Comparison of ENCODE assay signal across 18 cellular contexts in the genomic region with DNA sequence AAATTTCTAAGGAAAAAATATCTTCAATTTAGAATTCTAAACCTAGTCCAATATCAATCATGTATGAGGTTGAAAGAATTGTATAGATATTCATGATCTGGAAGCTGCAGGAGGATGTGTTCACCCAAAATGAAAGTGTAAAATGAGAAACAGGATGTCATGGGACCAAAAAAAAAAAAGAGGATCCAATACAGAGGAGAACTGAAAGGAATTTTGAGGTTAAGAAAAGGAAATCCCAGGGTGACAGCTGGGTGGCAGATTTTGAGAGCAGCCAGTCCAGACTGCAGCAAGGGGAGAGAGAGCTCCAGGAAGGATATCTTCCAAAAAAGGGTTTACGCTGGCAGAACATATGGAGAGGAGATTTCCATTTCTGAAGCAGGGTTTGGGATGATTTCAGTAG. TPM values are rescaled to one million over a fixed set of nuclear protein-coding genes. Genes with fewer than 3 reads are reported as not detected.
DNase-seq lines count a peak whose midpoint lies in the region; ATAC-seq and TF ChIP-seq lines count a peak whose summit lies in the region.
"Had no signal": no experiment of that assay in that cellular context is flagged by ENCODE, and none has a peak within 500 bp of the region (broad histone marks: within the 10 kb centered on the region; RNA-seq: fewer than 3 reads in every experiment).

No MANE protein-coding gene starts in this region.

- H3K27me3 Mint-ChIP-seq in effector memory CD8-positive, alpha-beta T cell = peaks cover 9% of the 10 kb centered on the region in 2 donors

- H2AFZ ChIP-seq in MM.1S (ENCODE audit: low read length) = no peak overlapping the region
- peak overlapping the region; percentile 34 for H2AFZ ChIP-seq in neuronal stem cell (ENCODE audit: low read length)

- peak overlapping the region; percentile 10; the same call in 1 of the 2 replicates for H3K4me2 ChIP-seq in MM.1S (ENCODE audit: low read depth, low read length)
- no peak overlapping the region for H3K4me2 ChIP-seq in neuronal stem cell (ENCODE audit: insufficient read depth, low read length, poor library complexity, severe bottlenecking)

- H3K9me3 ChIP-seq in MM.1S (replicated peaks; ENCODE audit: insufficient read depth, low read length) = no peaks in the 10 kb centered on the region
- peaks cover 3 to 17% of the 10 kb centered on the region in 2 donors for H3K9me3 ChIP-seq in neuronal stem cell (replicated peaks in 1 of 2; ENCODE audit: control insufficient read depth in 2 of 2, insufficient read depth in 1 of 2, low read depth in 1 of 2, low read length in 2 of 2)
- H3K9me3 ChIP-seq: adrenal gland, SJSA1, thyroid gland had no signal

- no peaks in the 10 kb centered on the region for H4K20me1 ChIP-seq in MM.1S (ENCODE audit: insufficient read depth, low read length)

- H2AK5ac ChIP-seq in neuronal stem cell (ENCODE audit: low read depth, low read length) = no peak overlapping the region

- H3K36me3 Mint-ChIP-seq in effector memory CD8-positive, alpha-beta T cell (ENCODE audit: insufficient read depth) = no peaks in the 10 kb centered on the region

- peaks cover 0 to 4% of the 10 kb centered on the region in 2 donors for H3K9me3 Mint-ChIP-seq in effector memory CD8-positive, alpha-beta T cell

- no peak overlapping the region for H3K18ac ChIP-seq in neuronal stem cell (ENCODE audit: low read length)

- TF ChIP-seq CTCF in MM.1S (IDR thresholded peaks at IDR 0.05; ENCODE audit: low read length) = no peak

- peaks cover 5% of the 10 kb centered on the region; the same call in 1 of the 2 replicates for H3K4me1 ChIP-seq in MM.1S (ENCODE audit: low read length)
- H3K4me1 ChIP-seq in neuronal stem cell (ENCODE audit: control insufficient read depth in 2 of 2, insufficient read depth in 1 of 2, low read depth in 1 of 2, low read length in 2 of 2) = peaks cover 0 to under 1% of the 10 kb centered on the region in 2 donors
- H3K4me1 ChIP-seq: adrenal gland, SJSA1 had no signal

- no peaks in the 10 kb centered on the region for H3F3A ChIP-seq in MM.1S (ENCODE audit: insufficient read depth, low read length)

- peak; percentile 46 for DNase-seq in EH (ENCODE audit: low read depth)
- DNase-seq in MM.1S = no peak
- no peak for DNase-seq in effector memory CD8-positive, alpha-beta T cell
- DNase-seq in neuronal stem cell (ENCODE audit: low spot score) = no peak
- DNase-seq in SW480 (ENCODE audit: low spot score) = no peak
- no peak for DNase-seq in SHP77 treated with DMSO at 0.1 percent for 48 hours (lab: John Stamatoyannopoulos, UW)
- DNase-seq in NCI-H526 (lab: John Stamatoyannopoulos, UW) = no peak
- DNase-seq: activated T-cell treated with anti-CD3 and anti-CD28 coated beads, Interleukin-2, amount 50 U/mL, for 1 hour; adrenal gland; CD8-positive, alpha-beta memory T cell; GOT3; immature natural killer cell; NCI-H1105; NCI-H510A treated with DMSO at 0.1 percent for 48 hours; nephron progenitor cell; thyroid gland had no signal

- H2BK120ac ChIP-seq in neuronal stem cell (ENCODE audit: low read depth, low read length) = no peak overlapping the region

- peak overlapping the region; percentile 0 to 2 for H3K27ac Mint-ChIP-seq in effector memory CD8-positive, alpha-beta T cell
- H3K27ac Mint-ChIP-seq: CD8-positive, alpha-beta memory T cell; immature natural killer cell; nephron progenitor cell had no signal

- H3K36me3 ChIP-seq in MM.1S (replicated peaks; ENCODE audit: insufficient read depth, low read length) (no peaks in the 10 kb centered on the region), neuronal stem cell (replicated peaks in 1 of 2; ENCODE audit: control insufficient read depth in 2 of 2, insufficient read depth in 2 of 2, low read length in 2 of 2) (no peaks in the 10 kb centered on the region)
- H3K36me3 ChIP-seq: adrenal gland, SJSA1, thyroid gland had no signal

- no peaks in the 10 kb centered on the region for H3K79me1 ChIP-seq in neuronal stem cell (ENCODE audit: low read depth, low read length)

- no peak overlapping the region for H3K4me3 Mint-ChIP-seq in effector memory CD8-positive, alpha-beta T cell
- H3K4me3 Mint-ChIP-seq: CD8-positive, alpha-beta memory T cell; immature natural killer cell; nephron progenitor cell had no signal

- no peak for ATAC-seq in effector memory CD8-positive, alpha-beta T cell (replicated peaks)
- no peak for ATAC-seq in GM19035 (IDR thresholded peaks at IDR 0.05; ENCODE audit: unreplicated experiment)

- no peak overlapping the region for H4K91ac ChIP-seq in neuronal stem cell (ENCODE audit: low read depth, low read length, poor library complexity)

- no CpG with 5 or more reads among the region's 1 CpG for WGBS in neuronal stem cell (ENCODE audit: extremely low coverage in 2 of 2, insufficient read length in 2 of 2, insufficient replicate concordance in 1 of 2), 2 donors

- H3K14ac ChIP-seq in neuronal stem cell (ENCODE audit: low read length) = no peak overlapping the region

- H3K4me3 ChIP-seq in MM.1S (ENCODE audit: low read length) (no peak overlapping the region), neuronal stem cell (ENCODE audit: low read length in 2 of 2) (no peak overlapping the region)
- H3K4me3 ChIP-seq: SJSA1, thyroid gland had no signal

- H3K79me2 ChIP-seq in MM.1S (ENCODE audit: low read length) = no peaks in the 10 kb centered on the region

- H3K27me3 ChIP-seq in MM.1S (replicated peaks; ENCODE audit: insufficient read depth, low read length) (no peaks in the 10 kb centered on the region), neuronal stem cell (ENCODE audit: control insufficient read depth in 3 of 3, insufficient read depth in 3 of 3, low read depth in 1 of 3, low read length in 3 of 3) (no peaks in the 10 kb centered on the region)
- H3K27me3 ChIP-seq: adrenal gland, SJSA1, thyroid gland had no signal

- H3K4me1 Mint-ChIP-seq in effector memory CD8-positive, alpha-beta T cell (ENCODE audit: low read depth in 2 of 2) = no peaks in the 10 kb centered on the region
- H3K4me1 Mint-ChIP-seq: CD8-positive, alpha-beta memory T cell; immature natural killer cell had no signal

- no peaks in the 10 kb centered on the region for H3K9me2 ChIP-seq in MM.1S (replicated peaks; ENCODE audit: insufficient read depth, low read length)

- no peak overlapping the region for H2BK12ac ChIP-seq in neuronal stem cell (ENCODE audit: low read length)

- no peak overlapping the region for H2BK15ac ChIP-seq in neuronal stem cell (ENCODE audit: low read length)

- no peak overlapping the region for H3K4ac ChIP-seq in neuronal stem cell (ENCODE audit: low read length)

- H3K27ac ChIP-seq in MM.1S (ENCODE audit: low read length) (no peak overlapping the region), neuronal stem cell (replicated peaks; ENCODE audit: low read length) (no peak overlapping the region)
- H3K27ac ChIP-seq: SJSA1, thyroid gland had no signal

- no peak overlapping the region for H4K8ac ChIP-seq in neuronal stem cell (ENCODE audit: low read depth, low read length)

- H3K9ac ChIP-seq in MM.1S (ENCODE audit: low read length) (no peak overlapping the region), neuronal stem cell (ENCODE audit: low read depth, low read length, poor library complexity) (no peak overlapping the region)

- H2BK5ac ChIP-seq in neuronal stem cell (ENCODE audit: low read length) = no peak overlapping the region

- H3K23ac ChIP-seq in neuronal stem cell (ENCODE audit: low read depth, low read length, poor library complexity) = no peak overlapping the region

RNA-seq across cellular contexts. Expression of gene TLR10, which starts 38.9 kb away (rescaled TPM):
- not detected for polyA plus RNA-seq in neuronal stem cell (2013, experiment 1 of 2)
- not detected for polyA plus RNA-seq in neuronal stem cell (2013, experiment 2 of 2)
- polyA plus RNA-seq: CD8-positive, alpha-beta memory T cell had no signal
